Comparison of ENCODE assay signal across 33 cellular contexts in genomic region chr20:11492846-11493245, GRCh38.
DNase-seq lines count a peak whose midpoint lies in the region; ATAC-seq, FAIRE-seq and TF ChIP-seq lines count a peak whose summit lies in the region.
"Had no signal": no experiment of that assay in that cellular context is flagged by ENCODE, and none has a peak within 500 bp of the region (broad histone marks: within the 10 kb centered on the region; RNA-seq: fewer than 3 reads in every experiment).

No MANE protein-coding gene starts in this region.

- ATAC-seq in esophagus mucosa (peak; percentile 57), HG02759 (IDR thresholded peaks at IDR 0.05; ENCODE audit: unreplicated experiment) (no peak), HG02763 (IDR thresholded peaks at IDR 0.05; ENCODE audit: unreplicated experiment) (no peak)
- ATAC-seq: A549; CD8-positive, alpha-beta T cell had no signal

- H3K4me1 ChIP-seq in Peyer's patch: no peaks in the 10 kb centered on the region
- H3K4me1 ChIP-seq: BE2C; BLaER1; BLaER1 treated with 17β-estradiol and CSF1 and Interleukin-3, amounts not matched to agents 10 nM and 100 nM; Caco-2 had no signal

- H3K27me3 ChIP-seq in bronchial epithelial cell (ENCODE audit: control insufficient read depth, insufficient read depth, low read length) (no peaks in the 10 kb centered on the region), Peyer's patch (no peaks in the 10 kb centered on the region)
- H3K27me3 ChIP-seq: BE2C; BLaER1; BLaER1 treated with 17β-estradiol and CSF1 and Interleukin-3, amounts not matched to agents 10 nM and 100 nM had no signal

- no peak overlapping the region for H3K27ac ChIP-seq in Peyer's patch
- H3K27ac ChIP-seq: 22Rv1; A549; BLaER1; BLaER1 treated with 17β-estradiol and CSF1 and Interleukin-3, amounts not matched to agents 10 nM and 100 nM; C4-2B had no signal

- no peaks in the 10 kb centered on the region for H3K36me3 ChIP-seq in bronchial epithelial cell (ENCODE audit: control insufficient read depth, insufficient read depth, low read length)
- H3K36me3 ChIP-seq in Peyer's patch: no peaks in the 10 kb centered on the region
- H3K36me3 ChIP-seq: BE2C; BLaER1; BLaER1 treated with 17β-estradiol and CSF1 and Interleukin-3, amounts not matched to agents 10 nM and 100 nM had no signal

- TF ChIP-seq POLR2A in Peyer's patch (IDR thresholded peaks at IDR 0.05): no peak

- no peak for FAIRE-seq in bronchial epithelial cell (lab: Jason Lieb, UNC)
- FAIRE-seq: A204.1, D721Med had no signal

- H3K9me3 ChIP-seq in Peyer's patch: no peaks in the 10 kb centered on the region
- H3K9me3 ChIP-seq: A549; BE2C; BLaER1; BLaER1 treated with 17β-estradiol and CSF1 and Interleukin-3, amounts not matched to agents 10 nM and 100 nM; Caco-2 had no signal

- H3K4me3 ChIP-seq in bronchial epithelial cell (ENCODE audit: low read depth, low read length) (no peak overlapping the region), epithelial cell of esophagus (ENCODE audit: low read length) (no peak overlapping the region), Peyer's patch (no peak overlapping the region)
- H3K4me3 ChIP-seq: A549; BLaER1; BLaER1 treated with 17β-estradiol and CSF1 and Interleukin-3, amounts not matched to agents 10 nM and 100 nM had no signal

- TF ChIP-seq CTCF in bronchial epithelial cell (IDR thresholded peaks at IDR 0.05; ENCODE audit: insufficient read depth, low read length, severe bottlenecking) (no peak), epithelial cell of esophagus (IDR thresholded peaks at IDR 0.05; ENCODE audit: insufficient read depth, low read depth, low read length, missing control alignments) (no peak), Peyer's patch (IDR thresholded peaks at IDR 0.05) (no peak)

- DNase-seq in bronchial epithelial cell (ENCODE audit: low read depth) (peak; percentile 66), epithelial cell of esophagus (ENCODE audit: low read depth) (peak; percentile 59), Peyer's patch (no peak)
- DNase-seq: 8988T; ACHN; AML-193; BE2C; C1 segment of cervical spinal cord; Caco-2; Calu3; CD4-positive, alpha-beta memory T cell; CD4-positive, alpha-beta T cell; CD4-positive, CD25-positive, alpha-beta regulatory T cell; CD8-positive, alpha-beta memory T cell; CD8-positive, alpha-beta T cell; COR-L47; DMS 273 treated with DMSO at 0.1 percent for 48 hours; DMS153; DMS53; DMS79; DMS79 treated with DMSO at 0.1 percent for 48 hours; DND-41; EL had no signal

Comparison
In these comparisons a context has a peak if more than half of its experiments do, and no peak if none do; other contexts are left out.
1. DNase-seq: peak in bronchial epithelial cell (single experiment) and epithelial cell of esophagus (single experiment); none in Peyer's patch (0 of 3).